ENCODE assay signal across 8 cellular contexts in genomic region chr10:18658301-18658991, GRCh38. TPM values are rescaled to one million over a fixed set of nuclear protein-coding genes. Genes with fewer than 3 reads are reported as not detected.
DNase-seq lines count a peak whose midpoint lies in the region; ATAC-seq and TF ChIP-seq lines count a peak whose summit lies in the region.

No MANE protein-coding gene starts in this region.

- H3K27ac Mint-ChIP-seq in neural crest cell (ENCODE audit: unreplicated experiment) = peak overlapping the region; percentile 99

- TF ChIP-seq EP300 in esophagus muscularis mucosa (IDR thresholded peaks at IDR 0.05) = no peak

- H3K36me3 Mint-ChIP-seq in neural crest cell (ENCODE audit: low read depth) = peaks cover 7% of the 10 kb centered on the region

- WGBS in esophagus muscularis mucosa = 16% methylated on average over 20 of the region's 20 CpGs

- H3K4me3 ChIP-seq in WERI-Rb-1 (ENCODE audit: low read depth, low read length) (peak overlapping the region; percentile 92), esophagus muscularis mucosa (peak overlapping the region; percentile 89 to 92 (median 90))

- peak overlapping the region; percentile 97 for H3K27ac ChIP-seq in WERI-Rb-1
- peak overlapping the region; percentile 96 to 98 (median 98) for H3K27ac ChIP-seq in esophagus muscularis mucosa (replicated peaks in 1 of 4)

- H3K9me3 ChIP-seq in WERI-Rb-1 (ENCODE audit: severe bottlenecking) = no peaks in the 10 kb centered on the region
- no peaks in the 10 kb centered on the region for H3K9me3 ChIP-seq in esophagus muscularis mucosa

- peaks cover 30 to 45% (median 38%) of the 10 kb centered on the region in 4 donors for H3K4me1 ChIP-seq in esophagus muscularis mucosa

- DNase-seq in activated CD4-positive, alpha-beta T cell treated with anti-CD3 and anti-CD28 coated beads for 48 hours = peak; percentile 7
- no peak for DNase-seq in activated CD4-positive, alpha-beta T cell treated with anti-CD3 and anti-CD28 coated beads, Interleukin-2, amount 50 U/mL, for 1 hour
- DNase-seq in WERI-Rb-1 (no peak), esophagus muscularis mucosa (ENCODE audit: extremely low spot score) (no peak), neural crest cell (ENCODE audit: low read depth, low spot score) (no peak), NCI-H2081 (lab: John Stamatoyannopoulos, UW) (no peak), NCI-H1694 (lab: John Stamatoyannopoulos, UW) (no peak)

- H3K27me3 ChIP-seq in WERI-Rb-1 (ENCODE audit: insufficient read depth, low read depth, severe bottlenecking) (no peaks in the 10 kb centered on the region), esophagus muscularis mucosa (no peaks in the 10 kb centered on the region)

- H3K4me1 Mint-ChIP-seq in neural crest cell = peaks cover 35% of the 10 kb centered on the region

- no peaks in the 10 kb centered on the region for H3K9me3 Mint-ChIP-seq in neural crest cell

- ATAC-seq in HG03064 (IDR thresholded peaks at IDR 0.05; ENCODE audit: low read depth, unreplicated experiment) = peak; percentile 4

- H3K4me3 Mint-ChIP-seq in neural crest cell = peak overlapping the region; percentile 99

- H3K27me3 Mint-ChIP-seq in neural crest cell (ENCODE audit: low read depth) = no peaks in the 10 kb centered on the region

- intact Hi-C loops in esophagus muscularis mucosa (cut with DNase I) = no loop called here

- no peaks in the 10 kb centered on the region for H3K36me3 ChIP-seq in WERI-Rb-1
- H3K36me3 ChIP-seq in esophagus muscularis mucosa = no peaks in the 10 kb centered on the region

- no peak for TF ChIP-seq POLR2A in esophagus muscularis mucosa (IDR thresholded peaks at IDR 0.05; ENCODE audit: low read depth)

- TF ChIP-seq CTCF in WERI-Rb-1 (IDR thresholded peaks at IDR 0.05; ENCODE audit: low read depth, low read length) = no peak
- TF ChIP-seq CTCF in esophagus muscularis mucosa (IDR thresholded peaks at IDR 0.05) = no peak
- TF ChIP-seq CTCF in neural crest cell (conservative IDR thresholded peaks at IDR 0.05) = no peak

RNA-seq across cellular contexts. Expression of gene ARL5B, which starts 0.8 kb away (rescaled TPM):
- total RNA-seq in esophagus muscularis mucosa (10 to 100 TPM in 1 of 4 donors, 1 to 10 TPM in 3; 7.5 to 14.7 (median 8.9) TPM), neural crest cell (38.4 and 41.0 TPM in 2 replicates)

RNA-seq across cellular contexts. Expression of gene NSUN6, which starts 7.1 kb away (rescaled TPM):
- total RNA-seq in esophagus muscularis mucosa (10 to 100 TPM in 1 of 4 donors, 1 to 10 TPM in 3; 5.0 to 10.4 (median 5.7) TPM), neural crest cell (17.8 and 18.4 TPM in 2 replicates)
